In genomic region chr15:48076454-48076853, GRCh38 we compare ENCODE assay signal across 17 cellular contexts. TPM values are rescaled to one million over a fixed set of nuclear protein-coding genes. Genes with fewer than 3 reads are reported as not detected.
"Had no signal": no experiment of that assay in that cellular context is flagged by ENCODE, and none has a peak within 500 bp of the region (broad histone marks: within the 10 kb centered on the region; RNA-seq: fewer than 3 reads in every experiment).

No MANE protein-coding gene starts in this region.

- H3K4me1 ChIP-seq: breast epithelium, parathyroid adenoma, transverse colon had no signal

- H3K4me3 ChIP-seq: breast epithelium, skin epidermis, transverse colon had no signal

- H3K36me3 ChIP-seq: breast epithelium, transverse colon had no signal

- H3K9me3 ChIP-seq: breast epithelium, transverse colon had no signal

- H3K9ac ChIP-seq: parathyroid adenoma had no signal

- DNase-seq: activated CD4-positive, alpha-beta memory T cell treated with anti-CD3 and anti-CD28 coated beads for 36 hours; activated effector memory CD4-positive, alpha-beta T cell treated with anti-CD3 and anti-CD28 coated beads, Interleukin-2, amount 50 U/mL, for 16 hours; activated T-cell treated with anti-CD3 and anti-CD28 coated beads, Interleukin-2, amount 50 U/mL, for 4 hours; dermis blood vessel endothelial cell; endodermal cell; glutamatergic neuron; left colon; transverse colon had no signal

- H3K27me3 ChIP-seq: breast epithelium, transverse colon had no signal

RNA-seq across cellular contexts. Expression of gene SLC24A5, which starts 44.3 kb away (rescaled TPM):
- total RNA-seq: activated CD4-positive, alpha-beta memory T cell treated with anti-CD3 and anti-CD28 coated beads for 36 hours; activated naive CD4-positive, alpha-beta T cell treated with anti-CD3 and anti-CD28 coated beads, Interleukin-2, amount 50 U/mL, for 72 hours; activated T-cell treated with anti-CD3 and anti-CD28 coated beads, Interleukin-2, amount 50 U/mL, for 4 hours; breast epithelium; dermis blood vessel endothelial cell; endodermal cell; left colon; mucosa of gallbladder; neural crest cell; renal cortical epithelial cell; subcutaneous adipose tissue; T-helper 2 cell treated with Interferon-gamma antibody and Interleukin-4, amounts not matched to agents 100 ng/mL and 5 ng/mL, for 36 hours; transverse colon had no signal
